In the genomic region with DNA sequence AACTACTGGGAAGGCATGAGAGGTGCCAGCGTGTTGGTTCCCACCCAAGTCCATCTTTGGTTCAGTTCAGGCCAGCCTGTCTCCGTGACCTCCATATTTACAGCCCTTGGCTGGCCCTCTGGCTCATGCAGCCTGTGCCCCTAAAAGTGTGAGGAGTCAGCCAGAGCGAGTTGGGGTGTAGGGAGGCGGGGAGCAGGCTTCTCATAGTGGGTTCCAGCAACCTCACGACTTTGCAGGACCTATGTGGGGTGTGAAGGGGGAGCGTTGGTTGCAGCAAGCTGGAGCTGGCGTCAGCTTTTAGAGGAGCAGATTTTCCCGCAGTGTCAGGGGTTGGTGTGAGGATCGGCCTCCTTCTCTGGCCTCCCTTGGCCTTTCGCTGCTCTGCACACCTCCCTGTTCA, we compare ENCODE assay signal across 8 cellular contexts. TPM values are rescaled to one million over a fixed set of nuclear protein-coding genes. Genes with fewer than 3 reads are reported as not detected.
DNase-seq lines count a peak whose midpoint lies in the region; ATAC-seq and TF ChIP-seq lines count a peak whose summit lies in the region.

No MANE protein-coding gene starts in this region.

- H3K4me1 Mint-ChIP-seq in GM23338 (peaks cover 92% of the 10 kb centered on the region), WTC11 (peaks cover 96% of the 10 kb centered on the region)

- peak overlapping the region; percentile 57 for H3K27ac ChIP-seq in GM23338 (ENCODE audit: low read depth)
- H3K27ac ChIP-seq in esophagus squamous epithelium: peak overlapping the region; percentile 92 to 100 (median 98)

- H3K9me3 ChIP-seq in esophagus squamous epithelium: no peaks in the 10 kb centered on the region

- CTCF ChIA-PET in WTC11 (lab: Charles Lee): interaction anchor here (0.8 to 34.2 kb wide), 9 partner anchors 8 to 203 kb away, joined by 3 to 802 read pairs (median 7); partner anchors contain the start of gene PRXL2A

- H3K4me3 ChIP-seq in GM23338 (peak overlapping the region; percentile 43; the same call in 1 of the 2 replicates), esophagus squamous epithelium (peak overlapping the region in 2 of 4 donors; percentile 34 to 53)

- intact Hi-C loops in esophagus squamous epithelium (cut with DNase I) (no loop called here), sciatic nerve (cut with DNase I) (loop anchor here (5.0 kb wide), 1 partner anchor 33 kb away; no protein-coding TSS in a partner anchor)

- peak overlapping the region; percentile 72 for H3K4me2 ChIP-seq in GM23338

- TF ChIP-seq CTCF in GM23338 (conservative IDR thresholded peaks at IDR 0.05; ENCODE audit: low read depth in 2 of 2) (no peak), WTC11 (IDR thresholded peaks at IDR 0.05) (no peak), esophagus squamous epithelium (IDR thresholded peaks at IDR 0.05) (no peak)

- no peaks in the 10 kb centered on the region; the same call in 1 of the 2 replicates for H3F3A ChIP-seq in GM23338 (replicated peaks; ENCODE audit: low read depth)

- H3K9me3 Mint-ChIP-seq in GM23338 (no peaks in the 10 kb centered on the region), WTC11 (no peaks in the 10 kb centered on the region)

- H3K36me3 Mint-ChIP-seq in GM23338 (ENCODE audit: low read depth): no peaks in the 10 kb centered on the region; the same call in none of the 3 replicates
- H3K36me3 Mint-ChIP-seq in WTC11: peaks cover 4% of the 10 kb centered on the region; the same call in 1 of the 2 replicates

- H3K4me3 Mint-ChIP-seq in GM23338 (peak overlapping the region; percentile 60), WTC11 (peak overlapping the region; percentile 39)

- peaks cover 22% of the 10 kb centered on the region; the same call in 1 of the 2 replicates for H3K27me3 ChIP-seq in GM23338 (ENCODE audit: insufficient read depth)
- H3K27me3 ChIP-seq in esophagus squamous epithelium: no peaks in the 10 kb centered on the region

- H3K27ac Mint-ChIP-seq in GM23338 (peak overlapping the region; percentile 94), WTC11 (peak overlapping the region; percentile 92)

- H3K36me3 ChIP-seq in GM23338 (ENCODE audit: insufficient read depth): no peaks in the 10 kb centered on the region
- peaks cover 0 to 6% (median 0%) of the 10 kb centered on the region in 3 donors for H3K36me3 ChIP-seq in esophagus squamous epithelium

- no peak for TF ChIP-seq POLR2A in esophagus squamous epithelium (IDR thresholded peaks at IDR 0.05)

- H3K4me1 ChIP-seq in GM23338 (ENCODE audit: insufficient read depth) (peaks cover 84% of the 10 kb centered on the region), esophagus squamous epithelium (peaks cover 99 to 100% (median 100%) of the 10 kb centered on the region in 3 donors)

- no peaks in the 10 kb centered on the region for H3K9me2 ChIP-seq in GM23338 (ENCODE audit: insufficient read depth)

- no peak for DNase-seq in GM23338 (ENCODE audit: low spot score)
- no peak for DNase-seq in WTC11 (ENCODE audit: low spot score)
- no peak for DNase-seq in esophagus squamous epithelium (lab: John Stamatoyannopoulos, UW)
- DNase-seq in sciatic nerve (ENCODE audit: low spot score): peak; percentile 54
- DNase-seq in NCI-H446 (lab: John Stamatoyannopoulos, UW): no peak
- no peak for DNase-seq in occipital lobe (lab: John Stamatoyannopoulos, UW)

- H3K27me3 Mint-ChIP-seq in GM23338 (ENCODE audit: insufficient read depth, low read depth, poor library complexity) (peaks cover 20% of the 10 kb centered on the region), WTC11 (ENCODE audit: low read depth) (peaks cover 31% of the 10 kb centered on the region)

- H4K20me1 ChIP-seq in GM23338 (replicated peaks; ENCODE audit: insufficient read depth): peaks cover 31% of the 10 kb centered on the region

- POLR2A ChIA-PET in WTC11 (lab: Charles Lee): no interaction called here

- peaks cover 89% of the 10 kb centered on the region for H3K79me2 ChIP-seq in GM23338 (replicated peaks; ENCODE audit: insufficient read depth)

- no peak overlapping the region for H2AFZ ChIP-seq in GM23338

- 61 to 68% methylated on average over 7 of the region's 10 CpGs for WGBS in esophagus squamous epithelium, 2 donors

- ATAC-seq in GM23338 (no peak), WTC11 (no peak), sciatic nerve (no peak), GM19467 (IDR thresholded peaks at IDR 0.05; ENCODE audit: unreplicated experiment) (no peak), GM19023 (IDR thresholded peaks at IDR 0.05; ENCODE audit: unreplicated experiment) (no peak)

TF ChIP-seq in GM23338, 12 proteins besides CTCF, POLR2A, EP300 and RAD21 (continues in another document):
- TF ChIP-seq EZH2phosphoT487 (IDR thresholded peaks at IDR 0.05; ENCODE audit: unreplicated experiment) (no peak), JUNB (IDR thresholded peaks at IDR 0.05; ENCODE audit: unreplicated experiment) (no peak), EZH2 (IDR thresholded peaks at IDR 0.05; ENCODE audit: low read depth, unreplicated experiment) (no peak), ZNF114 (CRISPR knock-in tag; IDR thresholded peaks at IDR 0.05) (no peak), REST (IDR thresholded peaks at IDR 0.05; ENCODE audit: unreplicated experiment) (no peak), STAT1 (IDR thresholded peaks at IDR 0.05; ENCODE audit: unreplicated experiment) (no peak)

TF ChIP-seq in WTC11, 78 proteins besides CTCF, POLR2A, EP300 and RAD21:
- no peak for TF ChIP-seq MYBL2 (CRISPR knock-in tag; IDR thresholded peaks at IDR 0.05)
- TF ChIP-seq ATF2 (CRISPR knock-in tag; IDR thresholded peaks at IDR 0.05; ENCODE audit: borderline replicate concordance, low read depth): no peak
- no peak for TF ChIP-seq ZNF396 (CRISPR knock-in tag; IDR thresholded peaks at IDR 0.05; ENCODE audit: borderline replicate concordance)
- no peak for TF ChIP-seq NR2C2 (CRISPR knock-in tag; IDR thresholded peaks at IDR 0.05)
- TF ChIP-seq ESRRA (CRISPR knock-in tag; IDR thresholded peaks at IDR 0.05; ENCODE audit: borderline replicate concordance): no peak
- no peak for TF ChIP-seq GRHL2 (CRISPR knock-in tag; IDR thresholded peaks at IDR 0.05; ENCODE audit: insufficient replicate concordance, severe bottlenecking)
TF ChIP-seq in WTC11: peak in this region for 0.

RNA-seq across cellular contexts. Expression of gene TSPAN14, which starts 9.8 kb away (rescaled TPM):
- 31.8 and 40.7 TPM in 2 replicates for total RNA-seq in GM23338 (2014; rRNA removed; shearing (Covaris generic))
- 17.1 and 17.9 TPM in 2 replicates for polyA plus RNA-seq in GM23338 (2016; fragmentation: Nextera tagmentation; extraction: Ambion mirVana)
- total RNA-seq in WTC11 (2021) (64.0 to 73.5 TPM (median 72.1 TPM) in 3 replicates), esophagus squamous epithelium (100 to 1,000 TPM in 2 of 4 donors, 10 to 100 TPM in 2; 66.4 to 118 (median 89.8) TPM), sciatic nerve (103 TPM), occipital lobe (35.7 TPM)

RNA-seq across cellular contexts. Expression of gene PRXL2A, which starts 55.5 kb away (rescaled TPM):
- total RNA-seq in GM23338 (2014; rRNA removed; shearing (Covaris generic)): 31.8 and 40.1 TPM in 2 replicates
- 46.8 and 51.7 TPM in 2 replicates for polyA plus RNA-seq in GM23338 (2016; fragmentation: Nextera tagmentation; extraction: Ambion mirVana)
- total RNA-seq in WTC11 (2021) (46.6 to 56.5 TPM (median 52.4 TPM) in 3 replicates), esophagus squamous epithelium (100 to 1,000 TPM in 2 of 4 donors, 10 to 100 TPM in 2; 68.0 to 185 (median 103) TPM), sciatic nerve (117 TPM), occipital lobe (70.5 TPM)
